In the genomic region with DNA sequence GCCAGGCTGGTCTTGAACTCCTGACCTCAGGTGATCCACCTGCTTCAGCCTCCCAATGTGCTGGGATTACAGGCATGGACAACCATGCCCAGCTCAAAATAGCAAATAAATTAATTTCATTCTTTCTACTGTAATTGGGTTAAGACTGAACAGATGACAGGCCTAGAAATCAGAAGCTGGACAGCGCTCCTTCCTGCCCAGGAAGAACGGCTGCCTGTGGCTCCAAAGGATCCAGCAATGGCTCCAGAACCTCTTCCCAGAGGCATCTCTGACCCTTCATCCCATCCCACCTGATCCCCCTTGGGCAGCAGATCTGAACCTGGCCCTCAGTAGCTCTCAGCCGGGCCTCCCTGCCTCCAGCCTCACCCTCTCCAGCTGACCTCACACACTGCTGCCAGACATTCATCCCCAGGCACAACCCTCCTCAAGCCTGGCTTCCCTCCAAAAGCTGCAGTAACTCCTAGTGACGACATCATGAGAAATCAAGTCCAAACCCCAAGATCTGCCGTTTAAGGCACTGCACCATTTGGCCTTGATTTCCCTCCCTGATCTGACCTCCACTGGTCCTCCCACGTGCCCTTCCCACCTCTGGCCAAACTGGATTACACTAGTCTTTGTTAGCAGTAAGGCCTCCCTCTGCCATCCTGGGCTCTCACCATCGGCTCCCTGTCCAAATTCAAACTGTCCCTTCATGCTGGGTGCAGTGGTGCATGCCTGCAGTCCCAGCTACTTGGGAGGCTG, we compare ENCODE assay signal across 1 cellular context.
TF ChIP-seq lines count a peak whose summit lies in the region.

No MANE protein-coding gene starts in this region.

TF ChIP-seq in GM23338, 12 proteins besides CTCF, POLR2A, EP300 and RAD21 (continued from another document):
- TF ChIP-seq, protein P1, sequence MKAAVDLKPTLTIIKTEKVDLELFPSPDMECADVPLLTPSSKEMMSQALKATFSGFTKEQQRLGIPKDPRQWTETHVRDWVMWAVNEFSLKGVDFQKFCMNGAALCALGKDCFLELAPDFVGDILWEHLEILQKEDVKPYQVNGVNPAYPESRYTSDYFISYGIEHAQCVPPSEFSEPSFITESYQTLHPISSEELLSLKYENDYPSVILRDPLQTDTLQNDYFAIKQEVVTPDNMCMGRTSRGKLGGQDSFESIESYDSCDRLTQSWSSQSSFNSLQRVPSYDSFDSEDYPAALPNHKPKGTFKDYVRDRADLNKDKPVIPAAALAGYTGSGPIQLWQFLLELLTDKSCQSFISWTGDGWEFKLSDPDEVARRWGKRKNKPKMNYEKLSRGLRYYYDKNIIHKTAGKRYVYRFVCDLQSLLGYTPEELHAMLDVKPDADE (IDR thresholded peaks at IDR 0.05), result no peak
- TF ChIP-seq EZH2 (IDR thresholded peaks at IDR 0.05; ENCODE audit: low read depth, unreplicated experiment), result no peak
- TF ChIP-seq JUNB (IDR thresholded peaks at IDR 0.05; ENCODE audit: unreplicated experiment), result no peak
- TF ChIP-seq CREB1 (CRISPR knock-in tag; IDR thresholded peaks at IDR 0.05; ENCODE audit: low read depth), result no peak
